Comparison of ENCODE assay signal across 14 cellular contexts in the genomic region with DNA sequence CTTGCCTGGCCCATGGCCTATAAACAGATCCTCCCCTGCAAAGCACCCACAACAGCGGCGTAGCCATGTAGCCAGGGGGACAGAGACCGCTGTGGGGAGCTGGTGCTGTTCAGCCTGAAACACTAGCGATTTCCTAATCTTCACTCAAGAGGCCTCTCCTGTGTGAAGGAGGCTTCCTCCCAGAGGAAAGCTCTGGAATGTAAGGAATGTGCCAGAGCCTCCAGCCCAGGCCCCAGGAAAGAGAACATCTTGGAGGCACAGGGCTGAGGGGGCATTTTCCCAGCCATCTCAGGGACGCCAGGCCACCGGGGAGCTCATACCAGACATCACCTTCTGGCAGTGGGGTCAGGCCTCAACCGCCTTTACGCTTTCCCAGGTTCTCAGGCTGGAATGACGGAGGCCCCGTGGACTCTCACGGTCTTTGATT. TPM values are rescaled to one million over a fixed set of nuclear protein-coding genes. Genes with fewer than 3 reads are reported as not detected.
DNase-seq lines count a peak whose midpoint lies in the region; ATAC-seq lines count a peak whose summit lies in the region.
"Had no signal": no experiment of that assay in that cellular context is flagged by ENCODE, and none has a peak within 500 bp of the region (broad histone marks: within the 10 kb centered on the region; RNA-seq: fewer than 3 reads in every experiment).

No MANE protein-coding gene starts in this region.

- in situ Hi-C loops in GM23248 (cut with MboI) = no loop called here

- H3K9me3 ChIP-seq in GM23248 (ENCODE audit: low read depth) (no peaks in the 10 kb centered on the region), SK-N-MC (ENCODE audit: low read depth, low read length) (no peaks in the 10 kb centered on the region), Karpas-422 (ENCODE audit: low read length) (no peaks in the 10 kb centered on the region)
- H3K9me3 ChIP-seq: gastroesophageal sphincter, MG63 had no signal

- H3K27ac ChIP-seq in GM23248 = no peak overlapping the region
- peak overlapping the region; percentile 43 for H3K27ac ChIP-seq in SK-N-MC
- no peak overlapping the region for H3K27ac ChIP-seq in Karpas-422 (ENCODE audit: low read length)
- H3K27ac ChIP-seq: gastroesophageal sphincter had no signal

- H3F3A ChIP-seq in GM23248 (ENCODE audit: insufficient read depth) = peaks cover 7% of the 10 kb centered on the region

- H3K9ac ChIP-seq in GM23248 = no peak overlapping the region
- H3K9ac ChIP-seq in SK-N-MC (ENCODE audit: insufficient read length) = no peak overlapping the region
- no peak overlapping the region for H3K9ac ChIP-seq in Karpas-422 (ENCODE audit: low read length)

- 91 to 93% methylated on average over 11 of the region's 11 CpGs for WGBS in GM23248 (ENCODE audit: low coverage in 1 of 2, low lambda C conversion rate in 2 of 2, missing lambda C conversion rate in 2 of 2), 2 experiments

- no peak overlapping the region for H3K4me2 ChIP-seq in GM23248 (ENCODE audit: unreplicated experiment)
- H3K4me2 ChIP-seq in Karpas-422 (ENCODE audit: low read depth, low read length, poor library complexity, severe bottlenecking) = no peak overlapping the region

- H3K36me3 ChIP-seq in GM23248 (ENCODE audit: low read depth) (peaks cover 4% of the 10 kb centered on the region; the same call in 1 of the 2 replicates), SK-N-MC (ENCODE audit: insufficient read depth, low read length) (peaks cover 12% of the 10 kb centered on the region), Karpas-422 (ENCODE audit: insufficient read depth, low read length) (no peaks in the 10 kb centered on the region)

- H4K20me1 ChIP-seq in GM23248 (ENCODE audit: insufficient read depth) = no peaks in the 10 kb centered on the region
- no peaks in the 10 kb centered on the region for H4K20me1 ChIP-seq in Karpas-422 (ENCODE audit: insufficient read depth, low read depth, low read length)

- no peak overlapping the region for H3K4me3 ChIP-seq in GM23248
- 0 out of 2 replicates have a peak overlapping the region, but pooled peaks have one; percentile 17 for H3K4me3 ChIP-seq in SK-N-MC
- no peak overlapping the region for H3K4me3 ChIP-seq in Karpas-422 (ENCODE audit: low read length)
- H3K4me3 ChIP-seq: gastroesophageal sphincter, MG63 had no signal

- no peak for ATAC-seq in GM21825 (IDR thresholded peaks at IDR 0.05; ENCODE audit: unreplicated experiment)
- ATAC-seq: gastroesophageal sphincter had no signal

- H3K4me1 ChIP-seq in GM23248 (ENCODE audit: insufficient read depth) (peaks cover 11% of the 10 kb centered on the region; the same call in 1 of the 2 replicates), Karpas-422 (ENCODE audit: low read length) (no peaks in the 10 kb centered on the region)

- no peaks in the 10 kb centered on the region for H3K27me3 ChIP-seq in GM23248 (replicated peaks; ENCODE audit: insufficient read depth)
- no peaks in the 10 kb centered on the region for H3K27me3 ChIP-seq in Karpas-422 (ENCODE audit: low read length)
- H3K27me3 ChIP-seq: gastroesophageal sphincter, MG63 had no signal

- H3K9me2 ChIP-seq in GM23248 (ENCODE audit: insufficient read depth) = no peaks in the 10 kb centered on the region
- no peaks in the 10 kb centered on the region for H3K9me2 ChIP-seq in Karpas-422 (replicated peaks; ENCODE audit: insufficient read depth, low read length)

- no peak overlapping the region for H2AFZ ChIP-seq in GM23248
- H2AFZ ChIP-seq in Karpas-422 (ENCODE audit: low read length) = no peak overlapping the region

- H3K79me2 ChIP-seq in GM23248 (ENCODE audit: insufficient read depth) = peaks cover 28% of the 10 kb centered on the region
- no peaks in the 10 kb centered on the region for H3K79me2 ChIP-seq in Karpas-422 (ENCODE audit: low read length)

- DNase-seq in GM23248 (peak; percentile 35), SK-N-MC (ENCODE audit: low read depth, low spot score) (no peak), hepatic stellate cell (ENCODE audit: low spot score) (peak; percentile 84), renal cortical epithelial cell (ENCODE audit: low read depth) (peak; percentile 70), Karpas-422 (no peak), HT-29 (ENCODE audit: low spot score) (no peak)
- DNase-seq in stimulated activated CD4-positive, alpha-beta T cell treated with anti-CD3 and anti-CD28 coated beads, Interleukin-4, amount 100 ng/mL, for 1 hour = no peak
- DNase-seq: aorta; DMS79 treated with DMSO at 0.1 percent for 48 hours; MG63; NCI-H526 treated with DMSO at 0.1 percent for 48 hours; stimulated activated CD4-positive, alpha-beta T cell treated with anti-CD3 and anti-CD28 coated beads, Interleukin-12 subunit alpha, Interleukin-12 subunit beta, amount 100 ng/mL, for 4 hours had no signal

RNA-seq across cellular contexts. Expression of a gene that starts 24.0 kb away (rescaled TPM):
- 0.43 and 0.63 TPM in 2 replicates for total RNA-seq in GM23248 (2014; rRNA removed; shearing (Covaris generic))
- 0.05 and 0.23 TPM in 2 replicates for polyA plus RNA-seq in GM23248 (2016; fragmentation: Nextera tagmentation; extraction: Ambion mirVana)
- total RNA-seq in renal cortical epithelial cell = 0.35 and 0.50 TPM in 2 replicates
- 1.5 and 2.6 TPM in 2 replicates for total RNA-seq in Karpas-422 (2014; rRNA removed; shearing (Covaris generic); ENCODE audit: low replicate concordance)
- total RNA-seq in HT-29 (2014; rRNA removed; shearing (Covaris generic)) = 0.23 and 0.31 TPM in 2 replicates

RNA-seq across cellular contexts. Expression of a gene that starts 59.6 kb away (rescaled TPM):
- total RNA-seq in GM23248 (2014; rRNA removed; shearing (Covaris generic)) = not detected in 2 replicates
- polyA plus RNA-seq in GM23248 (2016; fragmentation: Nextera tagmentation; extraction: Ambion mirVana) = not detected in 2 replicates
- total RNA-seq in renal cortical epithelial cell = not detected in 2 replicates
- not detected in 2 replicates for total RNA-seq in Karpas-422 (2014; rRNA removed; shearing (Covaris generic); ENCODE audit: low replicate concordance)
- total RNA-seq in HT-29 (2014; rRNA removed; shearing (Covaris generic)) = not detected in 2 replicates
- total RNA-seq: aorta, gastroesophageal sphincter had no signal
- polyA plus RNA-seq: aorta had no signal

Comparison
In these comparisons a context has a peak if more than half of its experiments do, and no peak if none do; other contexts are left out.
1. DNase-seq: peak in GM23248 (single experiment), hepatic stellate cell (single experiment) and renal cortical epithelial cell (single experiment); none in SK-N-MC (single experiment), Karpas-422 (single experiment), stimulated activated CD4-positive, alpha-beta T cell treated with anti-CD3 and anti-CD28 coated beads, Interleukin-4, amount 100 ng/mL, for 1 hour (single experiment) and HT-29 (single experiment).